In the genomic region with DNA sequence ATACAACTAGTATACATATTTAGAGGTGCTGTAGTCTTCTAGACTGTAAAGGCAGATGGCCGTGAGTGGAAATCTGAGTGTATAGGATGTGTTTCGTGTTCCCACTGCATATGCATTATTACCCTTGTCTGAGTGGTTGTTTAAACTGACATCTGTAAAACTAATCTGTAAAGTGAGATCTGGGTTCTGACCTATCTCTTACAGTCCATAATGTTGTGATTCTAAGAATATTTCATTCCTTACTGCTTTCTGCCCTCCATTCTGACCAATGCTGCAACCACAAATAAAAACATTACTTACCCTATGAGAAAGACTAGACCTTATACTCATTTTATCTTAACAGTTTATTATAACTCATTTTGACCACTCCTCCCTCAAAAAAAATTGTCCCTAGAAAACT, we compare ENCODE assay signal across 25 cellular contexts. TPM values are rescaled to one million over a fixed set of nuclear protein-coding genes. Genes with fewer than 3 reads are reported as not detected.
A peak's percentile ranks its signal among the peaks of the same experiment; 100 is the strongest.
DNase-seq lines count a peak whose midpoint lies in the region; ATAC-seq, FAIRE-seq and TF ChIP-seq lines count a peak whose summit lies in the region.
"Had no signal": no experiment of that assay in that cellular context is flagged by ENCODE, and none has a peak within 500 bp of the region (broad histone marks: within the 10 kb centered on the region; RNA-seq: fewer than 3 reads in every experiment).

No MANE protein-coding gene starts in this region.

- no peak overlapping the region for H3K23ac ChIP-seq in IMR-90 (ENCODE audit: low read depth, low read length)

- no peak overlapping the region for H2BK5ac ChIP-seq in IMR-90 (ENCODE audit: low read depth, low read length, poor library complexity, severe bottlenecking)

- H2BK20ac ChIP-seq in IMR-90 (ENCODE audit: low read depth, low read length), result no peak overlapping the region

- H3K27me3 ChIP-seq in IMR-90 (ENCODE audit: control insufficient read depth, insufficient read depth, low read length), result no peaks in the 10 kb centered on the region
- no peaks in the 10 kb centered on the region for H3K27me3 ChIP-seq in MG63
- H3K27me3 ChIP-seq: Peyer's patch had no signal

- H3K4me3 Mint-ChIP-seq in central memory CD8-positive, alpha-beta T cell, result no peak overlapping the region
- H3K4me3 Mint-ChIP-seq in nephron, result no peak overlapping the region
- H3K4me3 Mint-ChIP-seq: CD14-positive monocyte had no signal

- H2AK9ac ChIP-seq in IMR-90 (replicated peaks; ENCODE audit: low read depth, low read length, poor library complexity), result no peak overlapping the region

- no peak for TF ChIP-seq RAD21 in IMR-90 (IDR thresholded peaks at IDR 0.05; ENCODE audit: low read length)

- H3K36me3 ChIP-seq in IMR-90 (ENCODE audit: control insufficient read depth, insufficient read depth, low read length), result no peaks in the 10 kb centered on the region
- H3K36me3 ChIP-seq in MG63, result no peaks in the 10 kb centered on the region; the same call in none of the 2 replicates

- no peak overlapping the region for H3K27ac ChIP-seq in IMR-90 (ENCODE audit: insufficient read depth, low read length)
- H3K27ac ChIP-seq: HL-60, Peyer's patch had no signal

- peaks cover 4% of the 10 kb centered on the region; the same call in 1 of the 2 replicates for H3K4me1 ChIP-seq in IMR-90 (ENCODE audit: control insufficient read depth, insufficient read depth, low read length)
- H3K4me1 ChIP-seq: Peyer's patch had no signal

- no peak overlapping the region for H3K9ac ChIP-seq in IMR-90 (ENCODE audit: low read depth, low read length)

- no peaks in the 10 kb centered on the region for H3K9me3 Mint-ChIP-seq in central memory CD8-positive, alpha-beta T cell
- no peaks in the 10 kb centered on the region for H3K9me3 Mint-ChIP-seq in nephron
- H3K9me3 Mint-ChIP-seq: CD14-positive monocyte; CD8-positive, alpha-beta memory T cell had no signal

- no peak for TF ChIP-seq POLR2A in IMR-90 (IDR thresholded peaks at IDR 0.05; ENCODE audit: low read depth, low read length)

- H3K18ac ChIP-seq in IMR-90 (ENCODE audit: low read depth, low read length), result no peak overlapping the region

- no peak overlapping the region for H3K4ac ChIP-seq in IMR-90 (ENCODE audit: low read depth, low read length)

- peaks cover 21% of the 10 kb centered on the region for H3K4me1 Mint-ChIP-seq in central memory CD8-positive, alpha-beta T cell
- peaks cover 4% of the 10 kb centered on the region for H3K4me1 Mint-ChIP-seq in nephron

- POLR2A ChIA-PET in IMR-90 (lab: Charles Lee; ENCODE audit: unreplicated experiment), result no interaction called here

- peaks cover 2% of the 10 kb centered on the region for H3K36me3 Mint-ChIP-seq in central memory CD8-positive, alpha-beta T cell (ENCODE audit: insufficient read depth)
- H3K36me3 Mint-ChIP-seq in nephron (ENCODE audit: low read depth), result peaks cover 19% of the 10 kb centered on the region

- H3K4me2 ChIP-seq in IMR-90 (ENCODE audit: low read depth, low read length), result no peak overlapping the region

- intact Hi-C loops in IMR-90 (cut with micrococcal nuclease), result no loop called here

- in situ Hi-C loops in IMR-90 (cut with MboI; ENCODE audit: low sequenced_read_pairs), result no loop called here

- no peak overlapping the region for H4K5ac ChIP-seq in IMR-90 (ENCODE audit: low read depth, low read length)

- DNase-seq in GM18507 (ENCODE audit: extremely low spot score, insufficient read length, low read depth), result no peak
- no peak for DNase-seq in IMR-90
- DNase-seq in central memory CD8-positive, alpha-beta T cell (ENCODE audit: low spot score in 2 of 2), result no peak
- no peak for DNase-seq in islet precursor cell
- no peak for DNase-seq in MG63
- DNase-seq: CD8-positive, alpha-beta memory T cell; DMS 273 treated with DMSO at 0.1 percent for 48 hours; DMS79 treated with DMSO at 0.1 percent for 48 hours; GF-D8; Karpas-422; MV-4-11; NCI-H1105; NCI-H146; NCI-H1930; NCI-H2227 treated with DMSO at 0.1 percent for 48 hours; NCI-H510A; NCI-H69; Peyer's patch; SHP77 treated with DMSO at 0.1 percent for 48 hours had no signal

- no peak overlapping the region for H2AFZ ChIP-seq in IMR-90 (replicated peaks; ENCODE audit: low read length, poor library complexity)

- no peak overlapping the region for H4K8ac ChIP-seq in IMR-90 (ENCODE audit: low read depth in 2 of 2, low read length in 2 of 2)

- no peaks in the 10 kb centered on the region for H4K20me1 ChIP-seq in IMR-90 (ENCODE audit: insufficient read depth, low read length)

- no peak overlapping the region for H2AK5ac ChIP-seq in IMR-90 (ENCODE audit: low read depth, low read length)

- 0 out of 2 replicates have a peak overlapping the region, but pooled peaks have one; percentile 46 for H3K14ac ChIP-seq in IMR-90 (replicated peaks; ENCODE audit: low read depth, low read length)

- no peaks in the 10 kb centered on the region for H3K79me1 ChIP-seq in IMR-90 (ENCODE audit: low read depth in 1 of 2, low read length in 2 of 2)

- H4K91ac ChIP-seq in IMR-90 (ENCODE audit: insufficient read depth, low read depth, low read length), result no peak overlapping the region

- CTCF ChIA-PET in IMR-90 (lab: Yijun Ruan, JAX), result interaction anchor here (0.6 to 2.3 kb wide), 2 partner anchors 13 to 145 kb away, joined by 5 to 6 read pairs; no protein-coding TSS in a partner anchor

- no peak overlapping the region for H2BK120ac ChIP-seq in IMR-90 (ENCODE audit: low read depth, low read length)

- H3K27me3 Mint-ChIP-seq in central memory CD8-positive, alpha-beta T cell, result no peaks in the 10 kb centered on the region
- no peaks in the 10 kb centered on the region for H3K27me3 Mint-ChIP-seq in nephron (ENCODE audit: low read depth)
- H3K27me3 Mint-ChIP-seq: CD8-positive, alpha-beta memory T cell had no signal

- H3K9me3 ChIP-seq in IMR-90 (ENCODE audit: control insufficient read depth, insufficient read depth, low read length) (no peaks in the 10 kb centered on the region), MG63 (no peaks in the 10 kb centered on the region)
- H3K9me3 ChIP-seq: Peyer's patch had no signal

- ATAC-seq in IMR-90 (ENCODE audit: low read depth) (no peak), GM18858 (IDR thresholded peaks at IDR 0.05; ENCODE audit: unreplicated experiment) (no peak)
- no peak for ATAC-seq in central memory CD8-positive, alpha-beta T cell (replicated peaks; ENCODE audit: extremely low read depth, poor library complexity, severe bottlenecking)
- ATAC-seq: HCT116 had no signal

- no peak overlapping the region for H3K56ac ChIP-seq in IMR-90 (ENCODE audit: extremely low read depth, insufficient read depth, low read length)

- H3K4me3 ChIP-seq in IMR-90 (ENCODE audit: insufficient read depth, low read depth, low read length), result no peak overlapping the region
- no peak overlapping the region for H3K4me3 ChIP-seq in MG63
- H3K4me3 ChIP-seq: Peyer's patch had no signal

- no TSS peak for BruUV-seq in IMR-90 (replicated peaks; lab: Mats Ljungman, UMichigan)

- peak overlapping the region; percentile 79 for H3K27ac Mint-ChIP-seq in central memory CD8-positive, alpha-beta T cell (ENCODE audit: low read depth)
- peak overlapping the region in 2 of 3 experiments; percentile 19 to 20 for H3K27ac Mint-ChIP-seq in nephron

- no peak overlapping the region for H2BK15ac ChIP-seq in IMR-90 (ENCODE audit: low read depth, low read length)

- peaks cover 3% of the 10 kb centered on the region; the same call in 1 of the 2 replicates for H3K9me1 ChIP-seq in IMR-90 (ENCODE audit: insufficient read depth, low read length)

- FAIRE-seq in GM18507 (lab: Jason Lieb, UNC), result peak; percentile 12
- FAIRE-seq: GM12891 had no signal

- dilution Hi-C loops in IMR-90 (cut with HindIII; ENCODE audit: low sequenced_read_pairs, unreplicated experiment), result no loop called here

- no CpG with 5 or more reads among the region's 2 CpGs for WGBS in IMR-90 (ENCODE audit: extremely low coverage in 2 of 2, insufficient read length in 1 of 2), 2 experiments

- TF ChIP-seq CTCF in IMR-90 (conservative IDR thresholded peaks at IDR 0.05; ENCODE audit: low read depth, low read length) (no peak), nephron (IDR thresholded peaks at IDR 0.05; ENCODE audit: unreplicated experiment in 3 of 3) (no peak)

TF ChIP-seq in IMR-90, 13 proteins besides CTCF, POLR2A, EP300 and RAD21:
- no peak for TF ChIP-seq CHD1 (IDR thresholded peaks at IDR 0.05; ENCODE audit: low read depth, low read length)
- no peak for TF ChIP-seq MAZ (IDR thresholded peaks at IDR 0.05; ENCODE audit: borderline replicate concordance, low read depth, low read length)
- TF ChIP-seq MAFK (IDR thresholded peaks at IDR 0.05; ENCODE audit: low read depth, low read length), result no peak
- no peak for TF ChIP-seq USF2 (IDR thresholded peaks at IDR 0.05; ENCODE audit: low read depth, low read length)
- TF ChIP-seq FOS (IDR thresholded peaks at IDR 0.05; ENCODE audit: low read depth, low read length), result no peak

RNA-seq across cellular contexts. Expression of gene MACIR, which starts 47.6 kb away (rescaled TPM):
- total RNA-seq in IMR-90 (2012; rRNA removed), result 21.3 and 22.2 TPM in 2 replicates
- polyA plus RNA-seq in IMR-90 (2012; rRNA removed), result 10.4 and 11.1 TPM in 2 replicates
- polyA plus RNA-seq in IMR-90 (2012; cell fraction: cytosol; rRNA removed), result 4.7 and 7.4 TPM in 2 replicates
- polyA plus RNA-seq in IMR-90 (2012; cell fraction: nucleus; rRNA removed; ENCODE audit: low replicate concordance), result 3.5 and 7.0 TPM in 2 replicates
- 30.9 and 32.2 TPM in 2 replicates for total RNA-seq in MG63 (2014; rRNA removed; shearing (Covaris generic); ENCODE audit: low replicate concordance)
